Comparison of ENCODE assay signal across 29 cellular contexts in genomic region chr20:39225536-39225935, GRCh38.
"Had no signal": no experiment of that assay in that cellular context is flagged by ENCODE, and none has a peak within 500 bp of the region (broad histone marks: within the 10 kb centered on the region; RNA-seq: fewer than 3 reads in every experiment).

No MANE protein-coding gene starts in this region.

- DNase-seq: activated B cell treated with CpG ODN at 0.5 μM for 24 hours; activated CD4-positive, alpha-beta T cell treated with anti-CD3 and anti-CD28 coated beads for 1 hour; activated CD4-positive, alpha-beta T cell treated with anti-CD3 and anti-CD28 coated beads, Interleukin-2, amount 10 ng/mL, durations not matched to agents 24 days and 14 days; activated CD4-positive, alpha-beta T cell treated with anti-CD3 and anti-CD28 coated beads, Interleukin-2, amount 50 U/mL, for 48 hours; activated effector memory CD4-positive, alpha-beta T cell treated with anti-CD3 and anti-CD28 coated beads, Interleukin-2, amount 50 U/mL, for 16 hours; activated naive CD4-positive, alpha-beta T cell treated with Interleukin-2 at 50 U/mL for 16 hours; activated naive CD8-positive, alpha-beta T cell treated with anti-CD3 and anti-CD28 coated beads, Interleukin-2, amount 50 U/mL, for 24 hours; activated T-cell treated with anti-CD3 and anti-CD28 coated beads, Interleukin-2, amount 50 U/mL, for 4 hours; amniotic stem cell; body of pancreas; central memory CD4-positive, alpha-beta T cell; Kasumi-1; NCI-H1048; NCI-H146; NCI-H187 treated with DMSO at 0.1 percent for 48 hours; NCI-H2081 treated with DMSO at 0.1 percent for 48 hours; NCI-H446; NCI-H524 treated with DMSO at 0.1 percent for 48 hours; NCI-H748 treated with DMSO at 0.1 percent for 48 hours; NK-92 treated with Interleukin-12 subunit alpha and Interleukin-12 subunit beta, amount 100 ng/mL, for 24 hours; OCI-M1; Peyer's patch; SHP77; SW 1271 had no signal

- H3K9me3 ChIP-seq: ascending aorta, body of pancreas, Peyer's patch, SJSA1 had no signal

- H3K27ac Mint-ChIP-seq: activated B cell treated with CpG ODN at 0.5 μM for 24 hours; activated CD4-positive, alpha-beta T cell treated with anti-CD3 and anti-CD28 coated beads, Interleukin-2, amount 10 ng/mL, durations not matched to agents 24 days and 14 days; activated naive CD4-positive, alpha-beta T cell treated with anti-CD3 and anti-CD28 coated beads, Interleukin-2, amount 50 U/mL, for 72 hours; activated naive CD8-positive, alpha-beta T cell treated with anti-CD3 and anti-CD28 coated beads, Interleukin-2, amount 50 U/mL, for 24 hours; T-helper 2 cell treated with Interferon-gamma antibody and Interleukin-4, amounts not matched to agents 5 μg/mL and 100 μg/mL, for 36 hours had no signal

- H3K9me3 Mint-ChIP-seq: activated B cell treated with CpG ODN at 0.5 μM for 24 hours; activated CD4-positive, alpha-beta T cell treated with anti-CD3 and anti-CD28 coated beads, Interleukin-2, amount 10 ng/mL, durations not matched to agents 24 days and 14 days; activated naive CD4-positive, alpha-beta T cell treated with anti-CD3 and anti-CD28 coated beads, Interleukin-2, amount 50 U/mL, for 72 hours; activated naive CD8-positive, alpha-beta T cell treated with anti-CD3 and anti-CD28 coated beads, Interleukin-2, amount 50 U/mL, for 24 hours; activated T-cell treated with anti-CD3 and anti-CD28 coated beads, Interleukin-2, amount 50 U/mL, for 4 hours; T-helper 2 cell treated with Interferon-gamma antibody and Interleukin-4, amounts not matched to agents 5 μg/mL and 100 μg/mL, for 36 hours had no signal

- H3K27me3 ChIP-seq: ascending aorta, body of pancreas, Peyer's patch had no signal

- H3K4me1 ChIP-seq: ascending aorta, body of pancreas, Peyer's patch, SJSA1 had no signal

- ATAC-seq: activated naive CD4-positive, alpha-beta T cell treated with anti-CD3 and anti-CD28 coated beads, Interleukin-2, amount 50 U/mL, for 72 hours; activated naive CD8-positive, alpha-beta T cell treated with anti-CD3 and anti-CD28 coated beads, Interleukin-2, amount 50 U/mL, for 24 hours; activated T-cell treated with anti-CD3 and anti-CD28 coated beads, Interleukin-2, amount 50 U/mL, for 4 hours; body of pancreas; SK-N-SH treated with all-trans-retinoic acid at 6 μM for 48 hours had no signal

- H3K4me3 Mint-ChIP-seq: activated B cell treated with CpG ODN at 0.5 μM for 24 hours; activated CD4-positive, alpha-beta T cell treated with anti-CD3 and anti-CD28 coated beads, Interleukin-2, amount 10 ng/mL, durations not matched to agents 24 days and 14 days; activated naive CD8-positive, alpha-beta T cell treated with anti-CD3 and anti-CD28 coated beads, Interleukin-2, amount 50 U/mL, for 24 hours; activated T-cell treated with anti-CD3 and anti-CD28 coated beads, Interleukin-2, amount 50 U/mL, for 4 hours; T-helper 2 cell treated with Interferon-gamma antibody and Interleukin-4, amounts not matched to agents 5 μg/mL and 100 μg/mL, for 36 hours had no signal

- H3K4me1 Mint-ChIP-seq: activated B cell treated with CpG ODN at 0.5 μM for 24 hours; activated CD4-positive, alpha-beta T cell treated with anti-CD3 and anti-CD28 coated beads, Interleukin-2, amount 10 ng/mL, durations not matched to agents 24 days and 14 days; activated naive CD8-positive, alpha-beta T cell treated with anti-CD3 and anti-CD28 coated beads, Interleukin-2, amount 50 U/mL, for 24 hours had no signal

- H3K4me3 ChIP-seq: ascending aorta, body of pancreas, Peyer's patch, SJSA1 had no signal

- H3K36me3 ChIP-seq: ascending aorta, Peyer's patch, SJSA1 had no signal

- H3K27ac ChIP-seq: ascending aorta, body of pancreas, Peyer's patch, SJSA1 had no signal

- H3K36me3 Mint-ChIP-seq: activated naive CD4-positive, alpha-beta T cell treated with anti-CD3 and anti-CD28 coated beads, Interleukin-2, amount 50 U/mL, for 72 hours had no signal
